In genomic region chr15:59622289-59622688, GRCh38 we compare ENCODE assay signal across 8 cellular contexts.
DNase-seq lines count a peak whose midpoint lies in the region; ATAC-seq lines count a peak whose summit lies in the region.

No MANE protein-coding gene starts in this region.

- DNase-seq in COR-L47 (lab: John Stamatoyannopoulos, UW) (peak; percentile 43), NAMALWA (ENCODE audit: low spot score) (peak; percentile 70), glomerular visceral epithelial cell (ENCODE audit: extremely low spot score) (peak; percentile 49), NCI-H345 (lab: John Stamatoyannopoulos, UW) (no peak)
- DNase-seq in activated CD8-positive, alpha-beta memory T cell treated with anti-CD3 and anti-CD28 coated beads, Interleukin-2, amount 50 U/mL, for 4 hours = peak; percentile 38
- peak; percentile 13 for DNase-seq in stimulated activated CD8-positive, alpha-beta memory T cell treated with anti-CD3 and anti-CD28 coated beads, Interleukin-7, amount 100 ng/mL, for 24 hours (ENCODE audit: low read depth)

- ATAC-seq in GM19452 (IDR thresholded peaks at IDR 0.05; ENCODE audit: unreplicated experiment) (peak; percentile 69), HG03039 (IDR thresholded peaks at IDR 0.05; ENCODE audit: unreplicated experiment) (no peak)
